In the genomic region with DNA sequence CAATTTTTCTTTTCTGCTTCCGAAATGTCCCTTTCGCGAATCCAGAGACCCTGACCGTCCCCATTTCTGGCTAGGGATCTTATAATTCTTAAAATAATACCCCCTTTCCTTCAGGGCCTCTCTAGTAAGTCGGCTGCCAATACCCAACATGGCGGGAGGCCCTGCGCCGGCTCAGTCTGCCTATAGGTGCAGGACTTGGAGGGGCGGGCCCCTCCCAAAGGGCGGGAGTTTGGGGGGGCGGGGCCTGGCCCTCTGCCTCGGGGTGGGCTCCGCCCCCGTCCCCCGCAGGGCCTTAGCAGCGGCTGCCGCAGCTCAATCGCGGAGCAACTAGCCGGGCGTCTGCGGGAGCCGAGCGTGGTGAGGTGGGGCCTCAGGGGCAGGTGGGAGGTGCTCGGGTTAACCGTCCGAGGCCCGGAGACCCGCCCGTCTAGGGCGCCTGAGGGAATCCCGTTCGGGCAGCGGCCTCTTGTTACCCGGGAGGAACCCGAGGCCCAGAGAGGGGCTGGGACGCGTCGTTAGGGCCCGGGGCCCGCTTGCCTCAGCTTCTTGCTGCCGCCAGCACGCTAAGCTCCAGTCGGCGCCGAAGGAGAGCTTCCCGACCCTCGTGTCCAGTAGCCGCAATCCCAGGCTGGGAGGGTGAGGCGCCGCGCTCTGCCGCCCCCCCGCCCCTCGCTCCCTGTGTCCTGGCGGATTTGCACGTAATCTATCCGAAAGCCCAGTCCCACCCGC, we compare ENCODE assay signal across 1 cellular context.
TF ChIP-seq lines count a peak whose summit lies in the region.

A gene with protein sequence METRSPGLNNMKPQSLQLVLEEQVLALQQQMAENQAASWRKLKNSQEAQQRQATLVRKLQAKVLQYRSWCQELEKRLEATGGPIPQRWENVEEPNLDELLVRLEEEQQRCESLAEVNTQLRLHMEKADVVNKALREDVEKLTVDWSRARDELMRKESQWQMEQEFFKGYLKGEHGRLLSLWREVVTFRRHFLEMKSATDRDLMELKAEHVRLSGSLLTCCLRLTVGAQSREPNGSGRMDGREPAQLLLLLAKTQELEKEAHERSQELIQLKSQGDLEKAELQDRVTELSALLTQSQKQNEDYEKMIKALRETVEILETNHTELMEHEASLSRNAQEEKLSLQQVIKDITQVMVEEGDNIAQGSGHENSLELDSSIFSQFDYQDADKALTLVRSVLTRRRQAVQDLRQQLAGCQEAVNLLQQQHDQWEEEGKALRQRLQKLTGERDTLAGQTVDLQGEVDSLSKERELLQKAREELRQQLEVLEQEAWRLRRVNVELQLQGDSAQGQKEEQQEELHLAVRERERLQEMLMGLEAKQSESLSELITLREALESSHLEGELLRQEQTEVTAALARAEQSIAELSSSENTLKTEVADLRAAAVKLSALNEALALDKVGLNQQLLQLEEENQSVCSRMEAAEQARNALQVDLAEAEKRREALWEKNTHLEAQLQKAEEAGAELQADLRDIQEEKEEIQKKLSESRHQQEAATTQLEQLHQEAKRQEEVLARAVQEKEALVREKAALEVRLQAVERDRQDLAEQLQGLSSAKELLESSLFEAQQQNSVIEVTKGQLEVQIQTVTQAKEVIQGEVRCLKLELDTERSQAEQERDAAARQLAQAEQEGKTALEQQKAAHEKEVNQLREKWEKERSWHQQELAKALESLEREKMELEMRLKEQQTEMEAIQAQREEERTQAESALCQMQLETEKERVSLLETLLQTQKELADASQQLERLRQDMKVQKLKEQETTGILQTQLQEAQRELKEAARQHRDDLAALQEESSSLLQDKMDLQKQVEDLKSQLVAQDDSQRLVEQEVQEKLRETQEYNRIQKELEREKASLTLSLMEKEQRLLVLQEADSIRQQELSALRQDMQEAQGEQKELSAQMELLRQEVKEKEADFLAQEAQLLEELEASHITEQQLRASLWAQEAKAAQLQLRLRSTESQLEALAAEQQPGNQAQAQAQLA (N-terminal part only) (plus strand): TSS at position 718 of the 729 bp plus-strand sequence. CDS start 6,770 bp downstream, outside the sequence.

TF ChIP-seq in GM12878, 131 proteins besides CTCF, POLR2A, EP300 and RAD21 (continued from another document and continues in another):
- TF ChIP-seq, protein P1, sequence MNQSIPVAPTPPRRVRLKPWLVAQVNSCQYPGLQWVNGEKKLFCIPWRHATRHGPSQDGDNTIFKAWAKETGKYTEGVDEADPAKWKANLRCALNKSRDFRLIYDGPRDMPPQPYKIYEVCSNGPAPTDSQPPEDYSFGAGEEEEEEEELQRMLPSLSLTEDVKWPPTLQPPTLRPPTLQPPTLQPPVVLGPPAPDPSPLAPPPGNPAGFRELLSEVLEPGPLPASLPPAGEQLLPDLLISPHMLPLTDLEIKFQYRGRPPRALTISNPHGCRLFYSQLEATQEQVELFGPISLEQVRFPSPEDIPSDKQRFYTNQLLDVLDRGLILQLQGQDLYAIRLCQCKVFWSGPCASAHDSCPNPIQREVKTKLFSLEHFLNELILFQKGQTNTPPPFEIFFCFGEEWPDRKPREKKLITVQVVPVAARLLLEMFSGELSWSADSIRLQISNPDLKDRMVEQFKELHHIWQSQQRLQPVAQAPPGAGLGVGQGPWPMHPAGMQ (IDR thresholded peaks at IDR 0.05; ENCODE audit: borderline replicate concordance), result no peak
- TF ChIP-seq NFYA (IDR thresholded peaks at IDR 0.05; ENCODE audit: borderline replicate concordance, low read depth, low read length), result no peak
- no peak for TF ChIP-seq PAX5 (IDR thresholded peaks at IDR 0.05; ENCODE audit: borderline replicate concordance, low read depth, low read length)
- TF ChIP-seq, protein P2, sequence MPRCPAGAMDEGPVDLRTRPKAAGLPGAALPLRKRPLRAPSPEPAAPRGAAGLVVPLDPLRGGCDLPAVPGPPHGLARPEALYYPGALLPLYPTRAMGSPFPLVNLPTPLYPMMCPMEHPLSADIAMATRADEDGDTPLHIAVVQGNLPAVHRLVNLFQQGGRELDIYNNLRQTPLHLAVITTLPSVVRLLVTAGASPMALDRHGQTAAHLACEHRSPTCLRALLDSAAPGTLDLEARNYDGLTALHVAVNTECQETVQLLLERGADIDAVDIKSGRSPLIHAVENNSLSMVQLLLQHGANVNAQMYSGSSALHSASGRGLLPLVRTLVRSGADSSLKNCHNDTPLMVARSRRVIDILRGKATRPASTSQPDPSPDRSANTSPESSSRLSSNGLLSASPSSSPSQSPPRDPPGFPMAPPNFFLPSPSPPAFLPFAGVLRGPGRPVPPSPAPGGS (IDR thresholded peaks at IDR 0.05; ENCODE audit: borderline replicate concordance, insufficient read depth, low read depth, low read length, poor library complexity, severe bottlenecking), result no peak
- TF ChIP-seq NR2C2 (IDR thresholded peaks at IDR 0.05; ENCODE audit: borderline replicate concordance, control insufficient read depth, insufficient read length, low read depth), result no peak
- no peak for TF ChIP-seq JUND (IDR thresholded peaks at IDR 0.05; ENCODE audit: low read depth, low read length)
- TF ChIP-seq FOXM1 (IDR thresholded peaks at IDR 0.05; ENCODE audit: low read depth, low read length), result no peak
- TF ChIP-seq, protein P3, sequence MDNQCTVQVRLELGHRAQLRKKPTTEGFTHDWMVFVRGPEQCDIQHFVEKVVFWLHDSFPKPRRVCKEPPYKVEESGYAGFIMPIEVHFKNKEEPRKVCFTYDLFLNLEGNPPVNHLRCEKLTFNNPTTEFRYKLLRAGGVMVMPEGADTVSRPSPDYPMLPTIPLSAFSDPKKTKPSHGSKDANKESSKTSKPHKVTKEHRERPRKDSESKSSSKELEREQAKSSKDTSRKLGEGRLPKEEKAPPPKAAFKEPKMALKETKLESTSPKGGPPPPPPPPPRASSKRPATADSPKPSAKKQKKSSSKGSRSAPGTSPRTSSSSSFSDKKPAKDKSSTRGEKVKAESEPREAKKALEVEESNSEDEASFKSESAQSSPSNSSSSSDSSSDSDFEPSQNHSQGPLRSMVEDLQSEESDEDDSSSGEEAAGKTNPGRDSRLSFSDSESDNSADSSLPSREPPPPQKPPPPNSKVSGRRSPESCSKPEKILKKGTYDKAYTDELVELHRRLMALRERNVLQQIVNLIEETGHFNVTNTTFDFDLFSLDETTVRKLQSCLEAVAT (IDR thresholded peaks at IDR 0.05), result no peak
- no peak for TF ChIP-seq CREM (IDR thresholded peaks at IDR 0.05; ENCODE audit: low read depth)
- TF ChIP-seq ZNF622 (IDR thresholded peaks at IDR 0.05), result no peak
- no peak for TF ChIP-seq SREBF2 (IDR thresholded peaks at IDR 0.05; ENCODE audit: low read length)
- TF ChIP-seq ZNF384 (IDR thresholded peaks at IDR 0.05; ENCODE audit: borderline replicate concordance, low read depth, low read length), result no peak
- TF ChIP-seq TARDBP (IDR thresholded peaks at IDR 0.05; ENCODE audit: borderline replicate concordance), result no peak
- no peak for TF ChIP-seq CBFB (IDR thresholded peaks at IDR 0.05; ENCODE audit: low read depth)
- TF ChIP-seq YY1 (IDR thresholded peaks at IDR 0.05; ENCODE audit: low read depth, low read length), result peak; percentile 96
- TF ChIP-seq TAF1 (IDR thresholded peaks at IDR 0.05; ENCODE audit: borderline replicate concordance, low read depth, low read length), result no peak
- no peak for TF ChIP-seq TCF3 (IDR thresholded peaks at IDR 0.05; ENCODE audit: borderline replicate concordance, insufficient read depth, low read depth, low read length)
- no peak for TF ChIP-seq TCF7 (IDR thresholded peaks at IDR 0.05; ENCODE audit: borderline replicate concordance)
- no peak; the same call in 1 of the 2 replicates for TF ChIP-seq RB1 (IDR thresholded peaks at IDR 0.05; ENCODE audit: borderline replicate concordance)
- TF ChIP-seq RBBP5 (conservative IDR thresholded peaks at IDR 0.05), result no peak
- peak; percentile 57 for TF ChIP-seq MXI1 (IDR thresholded peaks at IDR 0.05; ENCODE audit: low read depth, low read length)
- TF ChIP-seq ZSCAN29 (IDR thresholded peaks at IDR 0.05), result no peak
- TF ChIP-seq, protein P4, sequence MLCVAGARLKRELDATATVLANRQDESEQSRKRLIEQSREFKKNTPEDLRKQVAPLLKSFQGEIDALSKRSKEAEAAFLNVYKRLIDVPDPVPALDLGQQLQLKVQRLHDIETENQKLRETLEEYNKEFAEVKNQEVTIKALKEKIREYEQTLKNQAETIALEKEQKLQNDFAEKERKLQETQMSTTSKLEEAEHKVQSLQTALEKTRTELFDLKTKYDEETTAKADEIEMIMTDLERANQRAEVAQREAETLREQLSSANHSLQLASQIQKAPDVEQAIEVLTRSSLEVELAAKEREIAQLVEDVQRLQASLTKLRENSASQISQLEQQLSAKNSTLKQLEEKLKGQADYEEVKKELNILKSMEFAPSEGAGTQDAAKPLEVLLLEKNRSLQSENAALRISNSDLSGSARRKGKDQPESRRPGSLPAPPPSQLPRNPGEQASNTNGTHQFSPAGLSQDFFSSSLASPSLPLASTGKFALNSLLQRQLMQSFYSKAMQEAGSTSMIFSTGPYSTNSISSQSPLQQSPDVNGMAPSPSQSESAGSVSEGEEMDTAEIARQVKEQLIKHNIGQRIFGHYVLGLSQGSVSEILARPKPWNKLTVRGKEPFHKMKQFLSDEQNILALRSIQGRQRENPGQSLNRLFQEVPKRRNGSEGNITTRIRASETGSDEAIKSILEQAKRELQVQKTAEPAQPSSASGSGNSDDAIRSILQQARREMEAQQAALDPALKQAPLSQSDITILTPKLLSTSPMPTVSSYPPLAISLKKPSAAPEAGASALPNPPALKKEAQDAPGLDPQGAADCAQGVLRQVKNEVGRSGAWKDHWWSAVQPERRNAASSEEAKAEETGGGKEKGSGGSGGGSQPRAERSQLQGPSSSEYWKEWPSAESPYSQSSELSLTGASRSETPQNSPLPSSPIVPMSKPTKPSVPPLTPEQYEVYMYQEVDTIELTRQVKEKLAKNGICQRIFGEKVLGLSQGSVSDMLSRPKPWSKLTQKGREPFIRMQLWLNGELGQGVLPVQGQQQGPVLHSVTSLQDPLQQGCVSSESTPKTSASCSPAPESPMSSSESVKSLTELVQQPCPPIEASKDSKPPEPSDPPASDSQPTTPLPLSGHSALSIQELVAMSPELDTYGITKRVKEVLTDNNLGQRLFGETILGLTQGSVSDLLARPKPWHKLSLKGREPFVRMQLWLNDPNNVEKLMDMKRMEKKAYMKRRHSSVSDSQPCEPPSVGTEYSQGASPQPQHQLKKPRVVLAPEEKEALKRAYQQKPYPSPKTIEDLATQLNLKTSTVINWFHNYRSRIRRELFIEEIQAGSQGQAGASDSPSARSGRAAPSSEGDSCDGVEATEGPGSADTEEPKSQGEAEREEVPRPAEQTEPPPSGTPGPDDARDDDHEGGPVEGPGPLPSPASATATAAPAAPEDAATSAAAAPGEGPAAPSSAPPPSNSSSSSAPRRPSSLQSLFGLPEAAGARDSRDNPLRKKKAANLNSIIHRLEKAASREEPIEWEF (IDR thresholded peaks at IDR 0.05; ENCODE audit: insufficient replicate concordance, low read depth, low read length), result no peak
- TF ChIP-seq, protein P5, sequence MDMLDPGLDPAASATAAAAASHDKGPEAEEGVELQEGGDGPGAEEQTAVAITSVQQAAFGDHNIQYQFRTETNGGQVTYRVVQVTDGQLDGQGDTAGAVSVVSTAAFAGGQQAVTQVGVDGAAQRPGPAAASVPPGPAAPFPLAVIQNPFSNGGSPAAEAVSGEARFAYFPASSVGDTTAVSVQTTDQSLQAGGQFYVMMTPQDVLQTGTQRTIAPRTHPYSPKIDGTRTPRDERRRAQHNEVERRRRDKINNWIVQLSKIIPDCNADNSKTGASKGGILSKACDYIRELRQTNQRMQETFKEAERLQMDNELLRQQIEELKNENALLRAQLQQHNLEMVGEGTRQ (IDR thresholded peaks at IDR 0.05; ENCODE audit: borderline replicate concordance, low read depth, low read length), result no peak
- TF ChIP-seq SMC3 (IDR thresholded peaks at IDR 0.05; ENCODE audit: borderline replicate concordance, low read length), result no peak
- 0 out of 2 replicates have a peak, but pooled peaks have one; percentile 10 for TF ChIP-seq POLR2AphosphoS2 (IDR thresholded peaks at IDR 0.05; ENCODE audit: low read depth, low read length)
- TF ChIP-seq CBX3 (IDR thresholded peaks at IDR 0.05; ENCODE audit: borderline replicate concordance, low read depth), result no peak
- TF ChIP-seq, protein P6, sequence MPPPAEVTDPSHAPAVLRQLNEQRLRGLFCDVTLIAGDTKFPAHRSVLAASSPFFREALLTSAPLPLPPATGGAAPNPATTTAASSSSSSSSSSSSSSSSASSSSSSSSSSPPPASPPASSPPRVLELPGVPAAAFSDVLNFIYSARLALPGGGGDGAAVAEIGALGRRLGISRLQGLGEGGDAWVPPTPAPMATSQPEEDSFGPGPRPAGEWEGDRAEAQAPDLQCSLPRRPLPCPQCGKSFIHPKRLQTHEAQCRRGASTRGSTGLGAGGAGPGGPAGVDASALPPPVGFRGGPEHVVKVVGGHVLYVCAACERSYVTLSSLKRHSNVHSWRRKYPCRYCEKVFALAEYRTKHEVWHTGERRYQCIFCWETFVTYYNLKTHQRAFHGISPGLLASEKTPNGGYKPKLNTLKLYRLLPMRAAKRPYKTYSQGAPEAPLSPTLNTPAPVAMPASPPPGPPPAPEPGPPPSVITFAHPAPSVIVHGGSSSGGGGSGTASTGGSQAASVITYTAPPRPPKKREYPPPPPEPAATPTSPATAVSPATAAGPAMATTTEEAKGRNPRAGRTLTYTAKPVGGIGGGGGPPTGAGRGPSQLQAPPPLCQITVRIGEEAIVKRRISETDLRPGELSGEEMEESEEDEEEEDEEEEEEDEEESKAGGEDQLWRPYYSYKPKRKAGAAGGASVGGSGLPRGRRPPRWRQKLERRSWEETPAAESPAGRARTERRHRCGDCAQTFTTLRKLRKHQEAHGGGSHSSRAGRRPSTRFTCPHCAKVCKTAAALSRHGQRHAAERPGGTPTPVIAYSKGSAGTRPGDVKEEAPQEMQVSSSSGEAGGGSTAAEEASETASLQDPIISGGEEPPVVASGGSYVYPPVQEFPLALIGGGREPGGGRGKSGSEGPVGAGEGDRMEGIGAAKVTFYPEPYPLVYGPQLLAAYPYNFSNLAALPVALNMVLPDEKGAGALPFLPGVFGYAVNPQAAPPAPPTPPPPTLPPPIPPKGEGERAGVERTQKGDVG (CRISPR knock-in tag; IDR thresholded peaks at IDR 0.05), result no peak
- TF ChIP-seq BHLHE40 (IDR thresholded peaks at IDR 0.05; ENCODE audit: borderline replicate concordance in 1 of 2, low read depth in 2 of 2, low read length in 1 of 2), result no peak; a peak in 1 of 4 replicates
- no peak for TF ChIP-seq SRF (IDR thresholded peaks at IDR 0.05; ENCODE audit: low read depth in 2 of 2, low read length in 2 of 2)
- no peak for TF ChIP-seq RCOR1 (conservative IDR thresholded peaks at IDR 0.05; ENCODE audit: low read depth, low read length)
- no peak for TF ChIP-seq PML (IDR thresholded peaks at IDR 0.05; ENCODE audit: low read length)
- peak; percentile 40 for TF ChIP-seq RELA (IDR thresholded peaks at IDR 0.05; ENCODE audit: borderline replicate concordance, partially characterized antibody)
- TF ChIP-seq, protein P7, sequence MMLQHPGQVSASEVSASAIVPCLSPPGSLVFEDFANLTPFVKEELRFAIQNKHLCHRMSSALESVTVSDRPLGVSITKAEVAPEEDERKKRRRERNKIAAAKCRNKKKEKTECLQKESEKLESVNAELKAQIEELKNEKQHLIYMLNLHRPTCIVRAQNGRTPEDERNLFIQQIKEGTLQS (IDR thresholded peaks at IDR 0.05; ENCODE audit: borderline replicate concordance, extremely low read depth, low read depth, low read length), result no peak
